In genomic region chr6:133436652-133437051, GRCh38 we compare ENCODE assay signal across 17 cellular contexts.
"Had no signal": no experiment of that assay in that cellular context is flagged by ENCODE, and none has a peak within 500 bp of the region (broad histone marks: within the 10 kb centered on the region; RNA-seq: fewer than 3 reads in every experiment).

No MANE protein-coding gene starts in this region.

- H3K27me3 Mint-ChIP-seq: activated CD4-positive, alpha-beta memory T cell treated with anti-CD3 and anti-CD28 coated beads, Interleukin-2, amount 10 ng/mL, durations not matched to agents 7 days and 5 days; activated naive CD4-positive, alpha-beta T cell treated with anti-CD3 and anti-CD28 coated beads, Interleukin-2, amount 10 ng/mL, durations not matched to agents 7 days and 5 days; effector memory CD8-positive, alpha-beta T cell; T-helper 17 cell had no signal

- H3K4me1 Mint-ChIP-seq: activated CD4-positive, alpha-beta memory T cell treated with anti-CD3 and anti-CD28 coated beads, Interleukin-2, amount 10 ng/mL, durations not matched to agents 7 days and 5 days; activated naive CD4-positive, alpha-beta T cell treated with anti-CD3 and anti-CD28 coated beads, Interleukin-2, amount 10 ng/mL, durations not matched to agents 7 days and 5 days; natural killer cell; T-helper 17 cell had no signal

- H3K9me3 ChIP-seq: body of pancreas, neutrophil, right atrium auricular region, transverse colon had no signal

- H3K4me1 ChIP-seq: body of pancreas, transverse colon had no signal

- H3K27me3 ChIP-seq: body of pancreas, neutrophil, right atrium auricular region, transverse colon had no signal

- H3K36me3 Mint-ChIP-seq: activated naive CD4-positive, alpha-beta T cell treated with anti-CD3 and anti-CD28 coated beads, Interleukin-2, amount 10 ng/mL, durations not matched to agents 7 days and 5 days; natural killer cell; WTC11 had no signal

- H3K4me3 Mint-ChIP-seq: activated CD4-positive, alpha-beta memory T cell treated with anti-CD3 and anti-CD28 coated beads, Interleukin-2, amount 10 ng/mL, durations not matched to agents 7 days and 5 days; activated naive CD4-positive, alpha-beta T cell treated with anti-CD3 and anti-CD28 coated beads, Interleukin-2, amount 10 ng/mL, durations not matched to agents 7 days and 5 days; activated T-cell treated with anti-CD3 and anti-CD28 coated beads, Interleukin-2, amount 50 U/mL, for 24 hours; effector memory CD8-positive, alpha-beta T cell; natural killer cell; T-helper 17 cell; WTC11 had no signal

- DNase-seq: activated CD4-positive, alpha-beta memory T cell treated with anti-CD3 and anti-CD28 coated beads, Interleukin-2, amount 10 ng/mL, durations not matched to agents 7 days and 5 days; activated CD4-positive, alpha-beta T cell treated with anti-CD3 and anti-CD28 coated beads for 4 hours; activated naive CD4-positive, alpha-beta T cell treated with anti-CD3 and anti-CD28 coated beads, Interleukin-2, amount 10 ng/mL, durations not matched to agents 7 days and 5 days; activated T-cell treated with anti-CD3 and anti-CD28 coated beads, Interleukin-2, amount 50 U/mL, for 24 hours; body of pancreas; dermis blood vessel endothelial cell; effector memory CD8-positive, alpha-beta T cell; mesendoderm; natural killer cell; posterior cingulate gyrus; stimulated activated naive CD8-positive, alpha-beta T cell treated with anti-CD3 and anti-CD28 coated beads, Interleukin-15, Interleukin-2, amounts not matched to agents 100 U/mL and 50 U/mL, for 24 hours; T-helper 17 cell; transverse colon had no signal

- H3K4me3 ChIP-seq: body of pancreas, right atrium auricular region, transverse colon had no signal

- H3K27ac ChIP-seq: body of pancreas, epithelial cell of prostate, neutrophil, right atrium auricular region, transverse colon had no signal

- H3K36me3 ChIP-seq: neutrophil, right atrium auricular region, transverse colon had no signal

- H3K27ac Mint-ChIP-seq: activated CD4-positive, alpha-beta memory T cell treated with anti-CD3 and anti-CD28 coated beads, Interleukin-2, amount 10 ng/mL, durations not matched to agents 7 days and 5 days; activated naive CD4-positive, alpha-beta T cell treated with anti-CD3 and anti-CD28 coated beads, Interleukin-2, amount 10 ng/mL, durations not matched to agents 7 days and 5 days; activated T-cell treated with anti-CD3 and anti-CD28 coated beads, Interleukin-2, amount 50 U/mL, for 24 hours; effector memory CD8-positive, alpha-beta T cell; natural killer cell; T-helper 17 cell; WTC11 had no signal

- H3K9me3 Mint-ChIP-seq: activated CD4-positive, alpha-beta memory T cell treated with anti-CD3 and anti-CD28 coated beads, Interleukin-2, amount 10 ng/mL, durations not matched to agents 7 days and 5 days; activated naive CD4-positive, alpha-beta T cell treated with anti-CD3 and anti-CD28 coated beads, Interleukin-2, amount 10 ng/mL, durations not matched to agents 7 days and 5 days; activated T-cell treated with anti-CD3 and anti-CD28 coated beads, Interleukin-2, amount 50 U/mL, for 24 hours; effector memory CD8-positive, alpha-beta T cell had no signal
